17 cellular contexts compared by ENCODE assay signal in the genomic region with DNA sequence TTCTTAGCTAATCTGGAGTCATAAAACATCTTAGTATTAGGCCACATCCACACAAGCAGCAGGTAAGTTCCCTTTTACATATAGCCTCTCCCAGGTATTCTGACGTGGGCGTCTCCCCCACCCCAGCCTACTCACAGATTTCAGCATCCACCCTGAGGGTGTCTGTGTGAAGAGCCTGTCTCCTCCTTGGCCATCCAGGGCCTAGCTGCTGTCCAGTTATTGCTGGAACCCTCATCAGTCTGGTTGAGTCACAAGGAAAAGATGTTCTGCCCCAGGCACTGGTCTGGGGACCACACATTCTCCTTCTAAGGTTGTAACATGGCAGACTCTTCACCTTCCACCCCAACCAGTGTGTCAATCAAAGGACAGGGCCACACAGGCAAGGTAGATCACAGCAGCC.
"Had no signal": no experiment of that assay in that cellular context is flagged by ENCODE, and none has a peak within 500 bp of the region (broad histone marks: within the 10 kb centered on the region; RNA-seq: fewer than 3 reads in every experiment).

No MANE protein-coding gene starts in this region.

- H3K27ac ChIP-seq: epithelial cell of prostate, foreskin keratinocyte, left ventricle myocardium inferior, lower lobe of right lung, ovary, right atrium auricular region, sigmoid colon, skin epidermis had no signal

- ATAC-seq: effector memory CD8-positive, alpha-beta T cell; foreskin keratinocyte; left cardiac atrium; lower lobe of right lung; natural killer cell; stimulated activated naive B cell treated with anti-CD40 and anti-IgM and Interleukin-4, amounts not matched to agents 10 μg/mL and 1 μg/mL and 100 μg/mL, for 72 hours had no signal

- H3K4me1 ChIP-seq: lower lobe of right lung, right atrium auricular region, sigmoid colon had no signal

- H3K27me3 ChIP-seq: foreskin keratinocyte, ovary, right atrium auricular region, sigmoid colon had no signal

- H3K36me3 ChIP-seq: left ventricle myocardium inferior, lower lobe of right lung, ovary, right atrium auricular region, sigmoid colon had no signal

- H3K9me3 ChIP-seq: left ventricle myocardium inferior, lower lobe of right lung, ovary, right atrium auricular region, sigmoid colon had no signal

- H3K4me3 ChIP-seq: left ventricle myocardium inferior, lower lobe of right lung, ovary, right atrium auricular region, sigmoid colon, skin epidermis had no signal

- DNase-seq: effector memory CD8-positive, alpha-beta T cell; foreskin keratinocyte; immature natural killer cell; kidney; left cardiac atrium; left ventricle myocardium inferior; lower lobe of right lung; natural killer cell; nucleus accumbens; ovary; sigmoid colon; stimulated activated CD4-positive, alpha-beta T cell treated with anti-CD3 and anti-CD28 coated beads, Interleukin-2, amount 100 ng/mL, for 24 hours; stimulated activated CD4-positive, alpha-beta T cell treated with anti-CD3 and anti-CD28 coated beads, Interleukin-4, amount 100 ng/mL, for 4 hours; stimulated activated naive B cell treated with anti-CD40 and anti-IgM and Interleukin-4, amounts not matched to agents 10 μg/mL and 1 μg/mL and 100 μg/mL, for 72 hours had no signal
